8 cellular contexts compared by ENCODE assay signal in genomic region chr19:45994989-45995714, GRCh38. TPM values are rescaled to one million over a fixed set of nuclear protein-coding genes. Genes with fewer than 3 reads are reported as not detected.
DNase-seq lines count a peak whose midpoint lies in the region; ATAC-seq and TF ChIP-seq lines count a peak whose summit lies in the region.

Gene CCDC61, plus strand, starts transcription at chr19:45995467. Its CDS starts 7,552 bp downstream, at chr19:46003019.

- peaks cover 7% of the 10 kb centered on the region for H3K36me3 ChIP-seq in lower lobe of right lung

- no peaks in the 10 kb centered on the region for H3K9me3 Mint-ChIP-seq in CD4-positive, alpha-beta T cell
- H3K9me3 Mint-ChIP-seq in activated CD4-positive, alpha-beta memory T cell treated with anti-CD3 and anti-CD28 coated beads for 36 hours: no peaks in the 10 kb centered on the region

- no peaks in the 10 kb centered on the region for H3K27me3 ChIP-seq in CD4-positive, alpha-beta T cell (ENCODE audit: control insufficient read depth, insufficient read depth, low read length)
- no peaks in the 10 kb centered on the region for H3K27me3 ChIP-seq in lower lobe of right lung (ENCODE audit: low read depth)

- no peak within 1 kb of the TSS for H3K27ac Mint-ChIP-seq in CD4-positive, alpha-beta T cell
- no peak within 1 kb of the TSS for H3K27ac Mint-ChIP-seq in activated CD4-positive, alpha-beta memory T cell treated with anti-CD3 and anti-CD28 coated beads for 36 hours

- peak; percentile 94 for ATAC-seq in CD4-positive, alpha-beta T cell (ENCODE audit: poor library complexity)
- ATAC-seq in GM19452 (IDR thresholded peaks at IDR 0.05; ENCODE audit: unreplicated experiment) (peak; percentile 94), HG03575 (IDR thresholded peaks at IDR 0.05; ENCODE audit: extremely low read depth, insufficient number of reproducible peaks, low FRiP score, unreplicated experiment) (peak; percentile 78), lower lobe of right lung (peak; percentile 99)

- no peaks in the 10 kb centered on the region for H3K9me3 ChIP-seq in CD4-positive, alpha-beta T cell (ENCODE audit: control insufficient read depth, low read length)
- H3K9me3 ChIP-seq in lower lobe of right lung: no peaks in the 10 kb centered on the region

- peaks cover 15% of the 10 kb centered on the region for H3K4me1 ChIP-seq in lower lobe of right lung

- peaks cover 8% of the 10 kb centered on the region for H3K36me3 Mint-ChIP-seq in CD4-positive, alpha-beta T cell (ENCODE audit: low read depth)
- peaks cover 6% of the 10 kb centered on the region for H3K36me3 Mint-ChIP-seq in activated CD4-positive, alpha-beta memory T cell treated with anti-CD3 and anti-CD28 coated beads for 36 hours

- H3K4me3 ChIP-seq in lower lobe of right lung: peak within 1 kb of the TSS; percentile 74

- CTCF ChIA-PET in CD4-positive, alpha-beta T cell (lab: Charles Lee): interaction anchor here (1.0 to 2.4 kb wide), 5 partner anchors 8 to 225 kb away, joined by 3 to 14 read pairs (median 5); no protein-coding TSS in a partner anchor
- CTCF ChIA-PET in activated CD4-positive, alpha-beta memory T cell treated with anti-CD3 and anti-CD28 coated beads for 36 hours (lab: Charles Lee): interaction anchor here (1.4 to 2.6 kb wide), 9 partner anchors 11 to 270 kb away, joined by 4 to 11 read pairs (median 5); partner anchors contain the start of genes FOXA3, IRF2BP1 and SYMPK

- intact Hi-C loops in CD4-positive, alpha-beta T cell (cut with DNase I, micrococcal nuclease): loop anchor here (1.0 to 10.0 kb wide), 7 partner anchors 93 to 910 kb away; partner anchors contain the start of genes IRF2BP1 (in 2 of the 2), DMWD (in 1 of the 2), MYPOP (in 1 of the 2) and SYMPK (in 1 of the 2)
- intact Hi-C loops in activated CD4-positive, alpha-beta memory T cell treated with anti-CD3 and anti-CD28 coated beads for 36 hours (cut with micrococcal nuclease): loop anchor here (1.0 to 2.0 kb wide), 6 partner anchors 21 to 352 kb away; partner anchors contain the start of genes IRF2BP1, MYPOP, PPP5C and SYMPK
- intact Hi-C loops in lower lobe of right lung (cut with DNase I): no loop called here

- no peak for TF ChIP-seq CTCF in CD4-positive, alpha-beta T cell (IDR thresholded peaks at IDR 0.05)
- no peak for TF ChIP-seq CTCF in lower lobe of right lung (IDR thresholded peaks at IDR 0.05)

- POLR2A ChIA-PET in CD4-positive, alpha-beta T cell (lab: Charles Lee): interaction anchor here (0.6 to 1.6 kb wide), 7 partner anchors 22 to 400 kb away, joined by 3 to 11 read pairs (median 5); partner anchors contain the start of genes IRF2BP1, MYPOP and SYMPK
- POLR2A ChIA-PET in activated CD4-positive, alpha-beta memory T cell treated with anti-CD3 and anti-CD28 coated beads for 36 hours (lab: Charles Lee): interaction anchor here (0.6 to 1.2 kb wide), 2 partner anchors 92 kb away, joined by 3 read pairs; partner anchors contain the start of gene MYPOP

- H3K27ac ChIP-seq in CD4-positive, alpha-beta T cell (ENCODE audit: low read depth, low read length): peak within 1 kb of the TSS; percentile 67
- peak within 1 kb of the TSS; percentile 80 for H3K27ac ChIP-seq in lower lobe of right lung

- H3K27me3 Mint-ChIP-seq in CD4-positive, alpha-beta T cell: peaks cover 5% of the 10 kb centered on the region
- H3K27me3 Mint-ChIP-seq in activated CD4-positive, alpha-beta memory T cell treated with anti-CD3 and anti-CD28 coated beads for 36 hours: peaks cover 5% of the 10 kb centered on the region

- peak; percentile 91 to 96 (median 94) for DNase-seq in CD4-positive, alpha-beta T cell
- DNase-seq in NCI-H82 treated with DMSO at 0.1 percent for 48 hours (lab: John Stamatoyannopoulos, UW; ENCODE audit: unreplicated experiment): peak; percentile 100
- DNase-seq in activated CD4-positive, alpha-beta memory T cell treated with anti-CD3 and anti-CD28 coated beads for 36 hours: peak; percentile 97
- peak; percentile 94 for DNase-seq in effector CD4-positive, alpha-beta T cell
- peak; percentile 94 for DNase-seq in lower lobe of right lung
- DNase-seq in stimulated activated CD4-positive, alpha-beta T cell treated with anti-CD3 and anti-CD28 coated beads, TNF-alpha, amount 100 ng/mL, for 24 hours (ENCODE audit: low read depth in 3 of 3): peak; percentile 91 to 95 (median 93)

- H3K4me3 Mint-ChIP-seq in CD4-positive, alpha-beta T cell: no peak within 1 kb of the TSS
- H3K4me3 Mint-ChIP-seq in activated CD4-positive, alpha-beta memory T cell treated with anti-CD3 and anti-CD28 coated beads for 36 hours: no peak within 1 kb of the TSS

- H3K4me1 Mint-ChIP-seq in CD4-positive, alpha-beta T cell (ENCODE audit: low read depth): peaks cover 17% of the 10 kb centered on the region
- peaks cover 17% of the 10 kb centered on the region for H3K4me1 Mint-ChIP-seq in activated CD4-positive, alpha-beta memory T cell treated with anti-CD3 and anti-CD28 coated beads for 36 hours (ENCODE audit: low read depth)

RNA-seq across cellular contexts. Expression of gene CCDC61, which starts in this region (rescaled TPM):
- 1 to 10 TPM; 4.9 to 6.6 TPM for total RNA-seq in CD4-positive, alpha-beta T cell
- total RNA-seq in activated CD4-positive, alpha-beta memory T cell treated with anti-CD3 and anti-CD28 coated beads for 36 hours: 10 to 100 TPM; 28.4 to 30.5 TPM
- total RNA-seq in lower lobe of right lung: 16.3 TPM

Comparison
In these comparisons a context has a peak if more than half of its experiments do, and no peak if none do; other contexts are left out.
1. Peak in every context shown above with its lines: DNase-seq, ATAC-seq, H3K4me3 ChIP-seq and H3K27ac ChIP-seq.